Comparison of ENCODE assay signal across 1 cellular context in genomic region chr1:234981758-234982157, GRCh38.
TF ChIP-seq lines count a peak whose summit lies in the region.

No MANE protein-coding gene starts in this region.

TF ChIP-seq in K562, 482 proteins besides CTCF, POLR2A, EP300 and RAD21 (continued from another document):
- TF ChIP-seq, protein P1, sequence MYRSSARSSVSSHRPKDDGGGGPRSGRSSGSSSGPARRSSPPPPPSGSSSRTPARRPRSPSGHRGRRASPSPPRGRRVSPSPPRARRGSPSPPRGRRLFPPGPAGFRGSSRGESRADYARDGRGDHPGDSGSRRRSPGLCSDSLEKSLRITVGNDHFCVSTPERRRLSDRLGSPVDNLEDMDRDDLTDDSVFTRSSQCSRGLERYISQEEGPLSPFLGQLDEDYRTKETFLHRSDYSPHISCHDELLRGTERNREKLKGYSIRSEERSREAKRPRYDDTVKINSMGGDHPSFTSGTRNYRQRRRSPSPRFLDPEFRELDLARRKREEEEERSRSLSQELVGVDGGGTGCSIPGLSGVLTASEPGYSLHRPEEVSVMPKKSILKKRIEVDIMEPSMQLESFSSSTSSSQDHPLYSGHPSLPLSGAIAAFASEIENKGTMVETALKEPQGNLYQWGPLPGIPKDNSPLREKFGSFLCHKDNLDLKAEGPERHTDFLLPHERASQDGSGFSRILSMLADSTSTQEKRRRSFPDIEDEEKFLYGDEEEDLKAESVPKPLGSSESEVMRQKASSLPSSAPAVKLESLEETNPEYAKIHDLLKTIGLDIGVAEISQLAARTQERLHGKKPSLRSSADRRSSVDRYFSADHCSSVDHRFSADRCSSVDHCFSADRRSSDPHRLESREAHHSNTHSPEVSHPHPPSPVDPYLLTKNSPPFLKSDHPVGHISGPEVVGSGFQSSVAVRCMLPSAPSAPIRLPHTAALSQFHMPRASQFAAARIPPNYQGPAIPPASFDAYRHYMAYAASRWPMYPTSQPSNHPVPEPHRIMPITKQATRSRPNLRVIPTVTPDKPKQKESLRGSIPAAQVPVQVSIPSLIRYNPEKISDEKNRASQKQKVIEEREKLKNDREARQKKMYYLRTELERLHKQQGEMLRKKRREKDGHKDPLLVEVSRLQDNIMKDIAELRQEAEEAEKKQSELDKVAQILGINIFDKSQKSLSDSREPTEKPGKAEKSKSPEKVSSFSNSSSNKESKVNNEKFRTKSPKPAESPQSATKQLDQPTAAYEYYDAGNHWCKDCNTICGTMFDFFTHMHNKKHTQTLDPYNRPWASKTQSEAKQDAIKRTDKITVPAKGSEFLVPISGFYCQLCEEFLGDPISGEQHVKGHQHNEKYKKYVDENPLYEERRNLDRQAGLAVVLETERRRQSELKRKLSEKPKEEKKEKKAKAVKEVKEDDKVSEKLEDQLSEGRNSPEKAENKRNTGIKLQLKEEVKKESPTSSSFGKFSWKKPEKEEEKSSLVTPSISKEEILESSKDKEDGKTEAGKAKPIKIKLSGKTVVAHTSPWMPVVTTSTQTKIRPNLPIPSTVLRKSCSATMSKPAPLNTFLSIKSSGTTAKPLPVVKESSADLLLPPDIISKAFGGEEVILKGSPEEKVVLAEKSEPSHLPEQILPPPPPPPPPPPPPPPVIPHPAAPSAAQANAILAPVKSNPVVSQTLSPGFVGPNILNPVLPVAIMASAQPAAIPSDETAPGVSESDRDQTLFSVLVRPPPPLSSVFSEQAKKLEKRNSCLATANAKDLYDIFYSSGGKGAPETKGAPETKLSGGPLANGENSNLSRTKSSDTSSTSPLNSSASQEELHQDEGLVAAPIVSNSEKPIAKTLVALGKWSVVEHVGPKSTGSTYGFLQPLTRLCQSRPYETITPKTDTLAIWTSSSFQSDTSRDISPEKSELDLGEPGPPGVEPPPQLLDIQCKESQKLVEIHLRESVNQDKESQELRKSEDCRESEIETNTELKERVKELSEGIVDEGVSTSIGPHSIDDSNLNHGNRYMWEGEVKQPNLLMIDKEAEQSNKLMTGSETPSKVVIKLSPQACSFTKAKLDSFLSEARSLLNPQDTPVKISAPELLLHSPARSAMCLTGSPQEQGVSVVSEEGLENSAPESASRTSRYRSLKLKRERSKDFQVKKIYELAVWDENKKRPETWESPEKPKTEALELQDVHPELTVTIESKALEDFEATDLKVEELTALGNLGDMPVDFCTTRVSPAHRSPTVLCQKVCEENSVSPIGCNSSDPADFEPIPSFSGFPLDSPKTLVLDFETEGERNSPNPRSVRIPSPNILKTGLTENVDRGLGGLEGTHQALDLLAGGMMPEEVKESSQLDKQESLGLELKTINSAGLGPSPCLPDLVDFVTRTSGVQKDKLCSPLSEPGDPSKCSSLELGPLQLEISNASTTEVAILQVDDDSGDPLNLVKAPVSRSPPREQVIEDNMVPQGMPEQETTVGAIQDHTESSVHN (IDR thresholded peaks at IDR 0.05; ENCODE audit: borderline replicate concordance in 1 of 2, low read depth in 1 of 2): no peak
- TF ChIP-seq DACH1 (IDR thresholded peaks at IDR 0.05; ENCODE audit: partially characterized antibody) (no peak), ARHGAP35 (IDR thresholded peaks at IDR 0.05; ENCODE audit: partially characterized antibody) (no peak), KDM2B (CRISPR knock-in tag; IDR thresholded peaks at IDR 0.05) (no peak), POLR3G (IDR thresholded peaks at IDR 0.05; ENCODE audit: extremely low read depth, insufficient read length, insufficient replicate concordance) (no peak), MEIS2 (IDR thresholded peaks at IDR 0.05; ENCODE audit: partially characterized antibody) (peak; percentile 76), ZNF699 (CRISPR knock-in tag; IDR thresholded peaks at IDR 0.05; ENCODE audit: insufficient replicate concordance) (no peak), MTF1 (CRISPR knock-in tag; IDR thresholded peaks at IDR 0.05; ENCODE audit: borderline replicate concordance) (no peak), SMARCB1 (IDR thresholded peaks at IDR 0.05; ENCODE audit: insufficient read length, low read depth) (no peak), HCFC1 (IDR thresholded peaks at IDR 0.05; ENCODE audit: low read depth, low read length) (no peak), HDAC1 (IDR thresholded peaks at IDR 0.05) (0 out of 4 replicates have a peak, but pooled peaks of 1 of the 2 experiments have one; percentile 11), EHMT2 (IDR thresholded peaks at IDR 0.05) (no peak), EWSR1 (IDR thresholded peaks at IDR 0.05; ENCODE audit: borderline replicate concordance, low read depth, partially characterized antibody) (no peak), FOXA1 (IDR thresholded peaks at IDR 0.05; ENCODE audit: borderline replicate concordance) (no peak), ZBTB11 (CRISPR knock-in tag; IDR thresholded peaks at IDR 0.05) (no peak), ETV6 (IDR thresholded peaks at IDR 0.05; ENCODE audit: borderline replicate concordance in 1 of 2, low read depth in 2 of 2, low read length in 1 of 2) (no peak), ETV6 (CRISPR knock-in tag; IDR thresholded peaks at IDR 0.05; ENCODE audit: borderline replicate concordance) (no peak), TBL1XR1 (IDR thresholded peaks at IDR 0.05; ENCODE audit: low read length in 2 of 2) (no peak), MECOM (CRISPR knock-in tag; IDR thresholded peaks at IDR 0.05) (0 out of 2 replicates have a peak, but pooled peaks have one; percentile 28), PHB2 (IDR thresholded peaks at IDR 0.05; ENCODE audit: low read depth) (no peak), SMAD3 (CRISPR knock-in tag; conservative IDR thresholded peaks at IDR 0.05) (no peak), YBX1 (IDR thresholded peaks at IDR 0.05) (no peak), KLF13 (tag; IDR thresholded peaks at IDR 0.05; ENCODE audit: borderline replicate concordance, low read depth) (no peak), HOMEZ (CRISPR knock-in tag; IDR thresholded peaks at IDR 0.05) (no peak)
- TF ChIP-seq, protein P2, sequence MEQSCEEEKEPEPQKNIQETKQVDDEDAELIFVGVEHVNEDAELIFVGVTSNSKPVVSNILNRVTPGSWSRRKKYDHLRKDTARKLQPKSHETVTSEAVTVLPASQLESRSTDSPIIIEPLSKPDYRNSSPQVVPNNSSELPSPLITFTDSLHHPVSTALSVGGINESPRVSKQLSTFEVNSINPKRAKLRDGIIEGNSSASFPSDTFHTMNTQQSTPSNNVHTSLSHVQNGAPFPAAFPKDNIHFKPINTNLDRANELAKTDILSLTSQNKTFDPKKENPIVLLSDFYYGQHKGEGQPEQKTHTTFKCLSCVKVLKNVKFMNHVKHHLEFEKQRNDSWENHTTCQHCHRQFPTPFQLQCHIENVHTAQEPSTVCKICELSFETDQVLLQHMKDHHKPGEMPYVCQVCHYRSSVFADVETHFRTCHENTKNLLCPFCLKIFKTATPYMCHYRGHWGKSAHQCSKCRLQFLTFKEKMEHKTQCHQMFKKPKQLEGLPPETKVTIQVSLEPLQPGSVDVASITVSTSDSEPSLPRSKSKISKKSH (CRISPR knock-in tag; IDR thresholded peaks at IDR 0.05): no peak
